Comparison of ENCODE assay signal across 16 cellular contexts in the genomic region with DNA sequence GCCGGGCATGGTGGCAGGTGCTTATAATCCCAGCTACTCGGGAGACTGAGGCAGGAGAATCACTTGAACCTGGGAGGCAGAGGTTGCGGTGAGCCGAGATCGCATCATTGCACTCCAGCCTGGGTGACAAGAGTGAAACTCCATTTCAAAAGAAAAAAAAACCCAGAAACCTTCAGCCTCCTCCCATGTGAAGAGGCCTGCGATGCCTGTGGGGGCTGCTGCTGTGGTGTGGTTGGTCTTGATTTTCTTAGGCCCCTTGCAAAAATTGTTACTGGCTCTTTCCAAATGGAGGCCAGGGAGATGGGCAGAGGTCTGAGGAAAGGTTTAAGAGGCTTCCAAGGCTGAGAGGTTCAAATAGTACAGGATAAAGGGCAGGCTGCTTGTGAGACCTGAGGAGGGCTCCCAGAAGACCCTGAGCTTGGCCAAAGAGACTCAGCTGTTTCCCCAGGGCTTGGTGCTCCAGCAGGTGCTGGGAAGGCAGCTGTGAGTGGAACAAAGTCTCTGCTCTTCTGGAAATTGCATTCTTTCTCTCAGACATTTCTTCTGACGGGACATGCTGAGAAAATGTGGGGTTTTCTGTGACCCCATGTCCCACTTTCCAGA. TPM values are rescaled to one million over a fixed set of nuclear protein-coding genes. Genes with fewer than 3 reads are reported as not detected.
DNase-seq lines count a peak whose midpoint lies in the region; ATAC-seq and TF ChIP-seq lines count a peak whose summit lies in the region.
"Had no signal": no experiment of that assay in that cellular context is flagged by ENCODE, and none has a peak within 500 bp of the region (broad histone marks: within the 10 kb centered on the region; RNA-seq: fewer than 3 reads in every experiment).

No MANE protein-coding gene starts in this region.

- peak overlapping the region; percentile 44 for H3K27ac Mint-ChIP-seq in nephron progenitor cell
- H3K27ac Mint-ChIP-seq: natural killer cell had no signal

- H3K27me3 ChIP-seq in colonic mucosa (no peaks in the 10 kb centered on the region), PC-9 (ENCODE audit: insufficient read depth, low read depth) (no peaks in the 10 kb centered on the region)
- H3K27me3 ChIP-seq: right atrium auricular region had no signal

- no peaks in the 10 kb centered on the region for H3K27me3 Mint-ChIP-seq in nephron progenitor cell (ENCODE audit: low read depth, poor library complexity)

- H3K36me3 Mint-ChIP-seq in nephron progenitor cell (ENCODE audit: low read depth), result peaks cover 98% of the 10 kb centered on the region
- H3K36me3 Mint-ChIP-seq: natural killer cell had no signal

- H3K36me3 ChIP-seq in colonic mucosa, result no peaks in the 10 kb centered on the region
- H3K36me3 ChIP-seq in PC-9 (ENCODE audit: low read depth), result peaks cover 3% of the 10 kb centered on the region; the same call in 1 of the 2 replicates
- H3K36me3 ChIP-seq: right atrium auricular region had no signal

- CTCF ChIA-PET in PC-9 (lab: Charles Lee), result no interaction called here

- H3K4me3 ChIP-seq in colonic mucosa, result no peak overlapping the region
- H3K4me3 ChIP-seq in PC-9, result no peak overlapping the region
- H3K4me3 ChIP-seq: right atrium auricular region had no signal

- H4K20me1 ChIP-seq in PC-9 (ENCODE audit: insufficient read depth), result no peaks in the 10 kb centered on the region

- H3K4me1 Mint-ChIP-seq in nephron progenitor cell, result peaks cover 66% of the 10 kb centered on the region

- intact Hi-C loops in colonic mucosa (cut with DNase I), result no loop called here
- intact Hi-C loops in PC-9 (cut with micrococcal nuclease; ENCODE audit: unreplicated experiment), result loop anchor here (5.0 kb wide), 1 partner anchor 698 kb away; no protein-coding TSS in a partner anchor

- no TSS peak for BruUV-seq in PC-9 (replicated peaks; lab: Mats Ljungman, UMichigan)

- no peaks in the 10 kb centered on the region for H3K79me2 ChIP-seq in PC-9 (ENCODE audit: low read depth)

- H3K9me3 Mint-ChIP-seq in nephron progenitor cell, result no peaks in the 10 kb centered on the region
- H3K9me3 Mint-ChIP-seq: natural killer cell had no signal

- no peaks in the 10 kb centered on the region for H3F3A ChIP-seq in PC-9 (ENCODE audit: insufficient read depth, low read depth)

- H3K4me2 ChIP-seq in PC-9, result no peak overlapping the region

- no peak overlapping the region for H3K9ac ChIP-seq in colonic mucosa (ENCODE audit: low read depth in 2 of 2, low read length in 2 of 2)

- no peak overlapping the region for H2AFZ ChIP-seq in PC-9

- H3K9me3 ChIP-seq in colonic mucosa, result no peaks in the 10 kb centered on the region
- H3K9me3 ChIP-seq in PC-9 (ENCODE audit: insufficient read depth, low read depth), result no peaks in the 10 kb centered on the region
- H3K9me3 ChIP-seq: right atrium auricular region had no signal

- ATAC-seq in GM18511 (IDR thresholded peaks at IDR 0.05; ENCODE audit: unreplicated experiment), result peak; percentile 44
- peak; percentile 31 for ATAC-seq in GM21723 (IDR thresholded peaks at IDR 0.05; ENCODE audit: unreplicated experiment)
- peak; percentile 21 for ATAC-seq in HG03520 (IDR thresholded peaks at IDR 0.05; ENCODE audit: unreplicated experiment)
- no peak for ATAC-seq in SK-N-SH treated with all-trans-retinoic acid at 6 μM for 48 hours
- ATAC-seq in HG02840 (IDR thresholded peaks at IDR 0.05; ENCODE audit: low FRiP score, unreplicated experiment), result no peak
- ATAC-seq: natural killer cell had no signal

- no peak for TF ChIP-seq CTCF in nephron progenitor cell (IDR thresholded peaks at IDR 0.05)
- no peak for TF ChIP-seq CTCF in colonic mucosa (IDR thresholded peaks at IDR 0.05)
- TF ChIP-seq CTCF in PC-9 (conservative IDR thresholded peaks at IDR 0.05), result no peak

- POLR2A ChIA-PET in PC-9 (lab: Charles Lee; ENCODE audit: unreplicated experiment), result no interaction called here

- H3K27ac ChIP-seq in colonic mucosa, result no peak overlapping the region
- no peak overlapping the region for H3K27ac ChIP-seq in PC-9
- H3K27ac ChIP-seq: right atrium auricular region had no signal

- no peak for DNase-seq in nephron progenitor cell
- no peak for DNase-seq in colonic mucosa
- no peak for DNase-seq in PC-9
- DNase-seq: activated CD4-positive, CD25-positive, alpha-beta regulatory T cell treated with anti-CD3 and anti-CD28 coated beads, Interleukin-2, amount 50 U/mL, for 72 hours; C1 segment of cervical spinal cord; erythroblast; natural killer cell had no signal

- H3K9me2 ChIP-seq in PC-9 (ENCODE audit: insufficient read depth), result no peaks in the 10 kb centered on the region

- H3K4me1 ChIP-seq in colonic mucosa, result no peaks in the 10 kb centered on the region
- no peaks in the 10 kb centered on the region for H3K4me1 ChIP-seq in PC-9 (replicated peaks; ENCODE audit: insufficient read depth)

- no peak overlapping the region for H3K4me3 Mint-ChIP-seq in nephron progenitor cell
- H3K4me3 Mint-ChIP-seq: natural killer cell had no signal

TF ChIP-seq in SK-N-SH treated with all-trans-retinoic acid at 6 μM for 48 hours, 23 proteins besides CTCF, POLR2A, EP300 and RAD21:
- TF ChIP-seq ARNTL (CRISPR knock-in tag; IDR thresholded peaks at IDR 0.05; ENCODE audit: borderline replicate concordance, low read depth), result no peak
- no peak for TF ChIP-seq ZFP30 (CRISPR knock-in tag; IDR thresholded peaks at IDR 0.05)
- TF ChIP-seq SNAI2 (CRISPR knock-in tag; IDR thresholded peaks at IDR 0.05), result no peak
- TF ChIP-seq, protein P1, sequence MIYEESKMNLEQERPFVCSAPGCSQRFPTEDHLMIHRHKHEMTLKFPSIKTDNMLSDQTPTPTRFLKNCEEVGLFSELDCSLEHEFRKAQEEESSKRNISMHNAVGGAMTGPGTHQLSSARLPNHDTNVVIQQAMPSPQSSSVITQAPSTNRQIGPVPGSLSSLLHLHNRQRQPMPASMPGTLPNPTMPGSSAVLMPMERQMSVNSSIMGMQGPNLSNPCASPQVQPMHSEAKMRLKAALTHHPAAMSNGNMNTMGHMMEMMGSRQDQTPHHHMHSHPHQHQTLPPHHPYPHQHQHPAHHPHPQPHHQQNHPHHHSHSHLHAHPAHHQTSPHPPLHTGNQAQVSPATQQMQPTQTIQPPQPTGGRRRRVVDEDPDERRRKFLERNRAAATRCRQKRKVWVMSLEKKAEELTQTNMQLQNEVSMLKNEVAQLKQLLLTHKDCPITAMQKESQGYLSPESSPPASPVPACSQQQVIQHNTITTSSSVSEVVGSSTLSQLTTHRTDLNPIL (CRISPR knock-in tag; IDR thresholded peaks at IDR 0.05; ENCODE audit: low read depth), result no peak
- TF ChIP-seq PPARA (CRISPR knock-in tag; IDR thresholded peaks at IDR 0.05; ENCODE audit: borderline replicate concordance), result no peak
- no peak for TF ChIP-seq ESRRG (CRISPR knock-in tag; IDR thresholded peaks at IDR 0.05)
- TF ChIP-seq ZNF565 (CRISPR knock-in tag; conservative IDR thresholded peaks at IDR 0.05; ENCODE audit: low read depth), result no peak
- TF ChIP-seq RARB (CRISPR knock-in tag; IDR thresholded peaks at IDR 0.05), result no peak
- TF ChIP-seq ZNF8 (CRISPR knock-in tag; IDR thresholded peaks at IDR 0.05), result no peak
- TF ChIP-seq OSR1 (CRISPR knock-in tag; IDR thresholded peaks at IDR 0.05), result no peak
- no peak for TF ChIP-seq TOX (CRISPR knock-in tag; IDR thresholded peaks at IDR 0.05; ENCODE audit: borderline replicate concordance)
- no peak for TF ChIP-seq ZFP3 (CRISPR knock-in tag; IDR thresholded peaks at IDR 0.05)
- no peak for TF ChIP-seq GLIS3 (CRISPR knock-in tag; IDR thresholded peaks at IDR 0.05)
- no peak for TF ChIP-seq ISL1 (CRISPR knock-in tag; IDR thresholded peaks at IDR 0.05)
- TF ChIP-seq, protein P2, sequence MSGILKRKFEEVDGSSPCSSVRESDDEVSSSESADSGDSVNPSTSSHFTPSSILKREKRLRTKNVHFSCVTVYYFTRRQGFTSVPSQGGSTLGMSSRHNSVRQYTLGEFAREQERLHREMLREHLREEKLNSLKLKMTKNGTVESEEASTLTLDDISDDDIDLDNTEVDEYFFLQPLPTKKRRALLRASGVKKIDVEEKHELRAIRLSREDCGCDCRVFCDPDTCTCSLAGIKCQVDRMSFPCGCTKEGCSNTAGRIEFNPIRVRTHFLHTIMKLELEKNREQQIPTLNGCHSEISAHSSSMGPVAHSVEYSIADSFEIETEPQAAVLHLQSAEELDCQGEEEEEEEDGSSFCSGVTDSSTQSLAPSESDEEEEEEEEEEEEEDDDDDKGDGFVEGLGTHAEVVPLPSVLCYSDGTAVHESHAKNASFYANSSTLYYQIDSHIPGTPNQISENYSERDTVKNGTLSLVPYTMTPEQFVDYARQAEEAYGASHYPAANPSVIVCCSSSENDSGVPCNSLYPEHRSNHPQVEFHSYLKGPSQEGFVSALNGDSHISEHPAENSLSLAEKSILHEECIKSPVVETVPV (CRISPR knock-in tag; IDR thresholded peaks at IDR 0.05), result no peak
- no peak for TF ChIP-seq TCF4 (CRISPR knock-in tag; IDR thresholded peaks at IDR 0.05; ENCODE audit: borderline replicate concordance)
- TF ChIP-seq CSDC2 (CRISPR knock-in tag; IDR thresholded peaks at IDR 0.05), result no peak
- no peak for TF ChIP-seq BACH2 (CRISPR knock-in tag; IDR thresholded peaks at IDR 0.05; ENCODE audit: borderline replicate concordance)
- no peak for TF ChIP-seq ZNF70 (CRISPR knock-in tag; IDR thresholded peaks at IDR 0.05)
- TF ChIP-seq, protein P3, sequence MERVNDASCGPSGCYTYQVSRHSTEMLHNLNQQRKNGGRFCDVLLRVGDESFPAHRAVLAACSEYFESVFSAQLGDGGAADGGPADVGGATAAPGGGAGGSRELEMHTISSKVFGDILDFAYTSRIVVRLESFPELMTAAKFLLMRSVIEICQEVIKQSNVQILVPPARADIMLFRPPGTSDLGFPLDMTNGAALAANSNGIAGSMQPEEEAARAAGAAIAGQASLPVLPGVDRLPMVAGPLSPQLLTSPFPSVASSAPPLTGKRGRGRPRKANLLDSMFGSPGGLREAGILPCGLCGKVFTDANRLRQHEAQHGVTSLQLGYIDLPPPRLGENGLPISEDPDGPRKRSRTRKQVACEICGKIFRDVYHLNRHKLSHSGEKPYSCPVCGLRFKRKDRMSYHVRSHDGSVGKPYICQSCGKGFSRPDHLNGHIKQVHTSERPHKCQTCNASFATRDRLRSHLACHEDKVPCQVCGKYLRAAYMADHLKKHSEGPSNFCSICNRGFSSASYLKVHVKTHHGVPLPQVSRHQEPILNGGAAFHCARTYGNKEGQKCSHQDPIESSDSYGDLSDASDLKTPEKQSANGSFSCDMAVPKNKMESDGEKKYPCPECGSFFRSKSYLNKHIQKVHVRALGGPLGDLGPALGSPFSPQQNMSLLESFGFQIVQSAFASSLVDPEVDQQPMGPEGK (CRISPR knock-in tag; IDR thresholded peaks at IDR 0.05; ENCODE audit: borderline replicate concordance), result no peak
TF ChIP-seq in SK-N-SH treated with all-trans-retinoic acid at 6 μM for 48 hours: peak in this region for 0.

RNA-seq across cellular contexts. Expression of a gene that starts 18.4 kb away (rescaled TPM):
- under 1 TPM; 0.16 to 0.17 TPM for total RNA-seq in colonic mucosa
- total RNA-seq in PC-9 (2021), result not detected in 2 replicates
- total RNA-seq: chondrocyte, Daoy, HT1080 had no signal

RNA-seq across cellular contexts. Expression of a gene that starts 28.5 kb away (rescaled TPM):
- 10 to 100 TPM; 25.1 to 39.3 TPM for total RNA-seq in colonic mucosa
- 7.5 and 9.9 TPM in 2 replicates for total RNA-seq in PC-9 (2021)

Comparison
In these comparisons a context has a peak if more than half of its experiments do, and no peak if none do; other contexts are left out.
1. ATAC-seq: peak in GM18511 (single experiment), GM21723 (single experiment) and HG03520 (single experiment); none in SK-N-SH treated with all-trans-retinoic acid at 6 μM for 48 hours (single experiment) and HG02840 (single experiment).